In the genomic region with DNA sequence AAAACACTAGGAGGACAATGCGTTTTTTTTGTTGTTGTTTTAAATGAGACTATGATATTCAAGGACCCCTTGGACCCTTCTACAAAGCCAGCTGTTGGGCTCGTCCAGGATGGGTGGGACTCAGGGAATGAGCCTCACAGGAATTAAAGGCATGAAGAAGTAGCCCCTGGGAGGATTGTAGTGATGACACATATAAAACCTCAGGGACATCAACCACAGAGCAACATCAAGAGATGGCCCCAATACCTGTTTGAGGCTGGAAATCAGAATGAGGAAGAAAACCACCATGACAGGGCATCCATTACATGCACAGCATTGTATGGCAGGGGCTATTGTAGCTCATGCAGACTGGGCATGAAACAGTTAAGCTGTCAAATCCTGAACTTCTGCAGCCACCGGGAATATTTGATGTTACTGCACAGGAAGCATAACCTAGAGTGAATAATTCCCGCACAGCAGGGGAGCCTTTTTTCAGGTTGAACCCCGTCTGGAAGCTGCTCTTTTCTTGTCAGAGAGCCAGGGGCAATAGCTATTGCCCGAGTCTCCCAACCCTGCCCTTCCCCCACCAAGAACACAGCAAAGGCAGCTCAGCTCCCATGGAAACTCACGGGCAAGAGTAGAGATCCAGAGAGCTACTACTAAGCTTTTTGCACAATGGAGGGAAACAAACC, we compare ENCODE assay signal across 11 cellular contexts.
DNase-seq lines count a peak whose midpoint lies in the region; ATAC-seq and TF ChIP-seq lines count a peak whose summit lies in the region.
"Had no signal": no experiment of that assay in that cellular context is flagged by ENCODE, and none has a peak within 500 bp of the region (broad histone marks: within the 10 kb centered on the region; RNA-seq: fewer than 3 reads in every experiment).

No MANE protein-coding gene starts in this region.

- no peaks in the 10 kb centered on the region for H4K20me1 ChIP-seq in GM23338 (replicated peaks; ENCODE audit: insufficient read depth)

- H3K4me1 ChIP-seq in GM23338 (ENCODE audit: insufficient read depth): peaks cover 15% of the 10 kb centered on the region
- peaks cover 21% of the 10 kb centered on the region for H3K4me1 ChIP-seq in neuron (ENCODE audit: insufficient read depth, low read length)

- DNase-seq in GM23338 (ENCODE audit: low spot score) (peak; percentile 42), NCI-H345 treated with DMSO at 0.1 percent for 48 hours (lab: John Stamatoyannopoulos, UW; ENCODE audit: unreplicated experiment) (peak; percentile 28), chondrocyte (ENCODE audit: low spot score) (no peak), NOMO-1 treated with DMSO at 0.1 percent for 48 hours (lab: John Stamatoyannopoulos, UW; ENCODE audit: unreplicated experiment) (no peak)
- no peak for DNase-seq in activated CD4-positive, alpha-beta T cell treated with anti-CD3 and anti-CD28 coated beads, Interleukin-2, amount 50 U/mL, for 48 hours
- DNase-seq in activated T-cell treated with anti-CD3 and anti-CD28 coated beads, Interleukin-2, amount 50 U/mL, for 24 hours: no peak
- DNase-seq: activated CD8-positive, alpha-beta memory T cell treated with anti-CD3 and anti-CD28 coated beads for 24 hours; cerebellar nuclear complex; hippocampal formation had no signal

- peaks cover 35% of the 10 kb centered on the region for H3K4me1 Mint-ChIP-seq in GM23338
- H3K4me1 Mint-ChIP-seq in chondrocyte (ENCODE audit: low read depth): peaks cover 41% of the 10 kb centered on the region
- no peaks in the 10 kb centered on the region for H3K4me1 Mint-ChIP-seq in activated T-helper 17 cell treated with anti-CD3 and anti-CD28 coated beads, Interleukin-2, amount 50 U/mL, for 72 hours
- no peaks in the 10 kb centered on the region for H3K4me1 Mint-ChIP-seq in activated T-cell treated with anti-CD3 and anti-CD28 coated beads, Interleukin-2, amount 50 U/mL, for 24 hours (ENCODE audit: low read depth)

- H3K36me3 ChIP-seq in GM23338 (ENCODE audit: insufficient read depth) (no peaks in the 10 kb centered on the region), neuron (ENCODE audit: insufficient read depth, low read length) (no peaks in the 10 kb centered on the region)

- H3K9me3 Mint-ChIP-seq in GM23338 (peaks cover 19% of the 10 kb centered on the region; the same call in 2 of the 3 replicates), chondrocyte (ENCODE audit: low read depth) (peaks cover 7% of the 10 kb centered on the region)
- peaks cover 9% of the 10 kb centered on the region for H3K9me3 Mint-ChIP-seq in activated T-helper 17 cell treated with anti-CD3 and anti-CD28 coated beads, Interleukin-2, amount 50 U/mL, for 72 hours
- H3K9me3 Mint-ChIP-seq in activated T-cell treated with anti-CD3 and anti-CD28 coated beads, Interleukin-2, amount 50 U/mL, for 24 hours: peaks cover 8% of the 10 kb centered on the region

- H3K4me3 Mint-ChIP-seq in GM23338: no peak overlapping the region
- no peak overlapping the region for H3K4me3 Mint-ChIP-seq in chondrocyte (ENCODE audit: unreplicated experiment)
- H3K4me3 Mint-ChIP-seq in activated T-helper 17 cell treated with anti-CD3 and anti-CD28 coated beads, Interleukin-2, amount 50 U/mL, for 72 hours: no peak overlapping the region
- no peak overlapping the region for H3K4me3 Mint-ChIP-seq in activated T-cell treated with anti-CD3 and anti-CD28 coated beads, Interleukin-2, amount 50 U/mL, for 24 hours

- H3K4me3 ChIP-seq in GM23338 (no peak overlapping the region), neuron (ENCODE audit: low read length) (peak overlapping the region; percentile 13)

- no peaks in the 10 kb centered on the region for H3K9me3 ChIP-seq in neuron (ENCODE audit: low read length)

- H3K36me3 Mint-ChIP-seq in GM23338 (ENCODE audit: low read depth) (peaks cover 7% of the 10 kb centered on the region; the same call in 2 of the 3 replicates), chondrocyte (ENCODE audit: low read depth) (peaks cover 1% of the 10 kb centered on the region)
- no peaks in the 10 kb centered on the region for H3K36me3 Mint-ChIP-seq in activated T-helper 17 cell treated with anti-CD3 and anti-CD28 coated beads, Interleukin-2, amount 50 U/mL, for 72 hours (ENCODE audit: low read depth)
- H3K36me3 Mint-ChIP-seq in activated T-cell treated with anti-CD3 and anti-CD28 coated beads, Interleukin-2, amount 50 U/mL, for 24 hours (ENCODE audit: low read depth): no peaks in the 10 kb centered on the region

- ATAC-seq in GM23338: peak; percentile 85
- no peak for ATAC-seq in activated T-helper 17 cell treated with anti-CD3 and anti-CD28 coated beads, Interleukin-2, amount 50 U/mL, for 72 hours (replicated peaks)

- no peak for TF ChIP-seq CTCF in GM23338 (conservative IDR thresholded peaks at IDR 0.05; ENCODE audit: low read depth in 2 of 2)
- TF ChIP-seq CTCF in chondrocyte (IDR thresholded peaks at IDR 0.05): no peak

- 0 out of 2 replicates have a peak, but pooled peaks cover 2% of the 10 kb centered on the region for H3K9me2 ChIP-seq in GM23338 (ENCODE audit: insufficient read depth)

- H3K4me2 ChIP-seq in GM23338: 0 out of 2 replicates have a peak overlapping the region, but pooled peaks have one; percentile 9

- no peaks in the 10 kb centered on the region for H3K79me2 ChIP-seq in GM23338 (replicated peaks; ENCODE audit: insufficient read depth)

- H3F3A ChIP-seq in GM23338 (replicated peaks; ENCODE audit: low read depth): no peaks in the 10 kb centered on the region

- no peak overlapping the region for H2AFZ ChIP-seq in GM23338
- peak overlapping the region; percentile 53 for H2AFZ ChIP-seq in neuron (ENCODE audit: low read depth, low read length)

- no peak overlapping the region for H3K27ac Mint-ChIP-seq in GM23338
- H3K27ac Mint-ChIP-seq in chondrocyte (ENCODE audit: unreplicated experiment): peak overlapping the region; percentile 49
- H3K27ac Mint-ChIP-seq in activated T-helper 17 cell treated with anti-CD3 and anti-CD28 coated beads, Interleukin-2, amount 50 U/mL, for 72 hours: no peak overlapping the region
- no peak overlapping the region for H3K27ac Mint-ChIP-seq in activated T-cell treated with anti-CD3 and anti-CD28 coated beads, Interleukin-2, amount 50 U/mL, for 24 hours

- H3K27me3 ChIP-seq in GM23338 (ENCODE audit: insufficient read depth): no peaks in the 10 kb centered on the region
- no peaks in the 10 kb centered on the region for H3K27me3 ChIP-seq in neuron (ENCODE audit: insufficient read depth, low read length)

- no peak overlapping the region for H3K27ac ChIP-seq in GM23338 (ENCODE audit: low read depth)

- no peaks in the 10 kb centered on the region for H3K27me3 Mint-ChIP-seq in GM23338 (ENCODE audit: insufficient read depth, low read depth, poor library complexity)
- H3K27me3 Mint-ChIP-seq in chondrocyte (ENCODE audit: low read depth): no peaks in the 10 kb centered on the region
- peaks cover 4% of the 10 kb centered on the region for H3K27me3 Mint-ChIP-seq in activated T-helper 17 cell treated with anti-CD3 and anti-CD28 coated beads, Interleukin-2, amount 50 U/mL, for 72 hours
- H3K27me3 Mint-ChIP-seq in activated T-cell treated with anti-CD3 and anti-CD28 coated beads, Interleukin-2, amount 50 U/mL, for 24 hours: no peaks in the 10 kb centered on the region

TF ChIP-seq in GM23338, 12 proteins besides CTCF, POLR2A, EP300 and RAD21:
- TF ChIP-seq ZNF331 (CRISPR knock-in tag; IDR thresholded peaks at IDR 0.05; ENCODE audit: low read depth): no peak

Comparison
In these comparisons a context has a peak if more than half of its experiments do, and no peak if none do; other contexts are left out.
1. DNase-seq: peak in GM23338 (single experiment) and NCI-H345 treated with DMSO at 0.1 percent for 48 hours (single experiment); none in chondrocyte (single experiment), NOMO-1 treated with DMSO at 0.1 percent for 48 hours (single experiment), activated CD4-positive, alpha-beta T cell treated with anti-CD3 and anti-CD28 coated beads, Interleukin-2, amount 50 U/mL, for 48 hours (0 of 2) and activated T-cell treated with anti-CD3 and anti-CD28 coated beads, Interleukin-2, amount 50 U/mL, for 24 hours (single experiment).